In genomic region chr3:19765954-19766353, GRCh38 we compare ENCODE assay signal across 34 cellular contexts.
"Had no signal": no experiment of that assay in that cellular context is flagged by ENCODE, and none has a peak within 500 bp of the region (broad histone marks: within the 10 kb centered on the region; RNA-seq: fewer than 3 reads in every experiment).

No MANE protein-coding gene starts in this region.

- H3K36me3 Mint-ChIP-seq: activated CD4-positive, alpha-beta memory T cell treated with anti-CD3 and anti-CD28 coated beads for 36 hours; activated naive CD4-positive, alpha-beta T cell treated with anti-CD3 and anti-CD28 coated beads, Interleukin-2, amount 50 U/mL, for 72 hours; activated naive CD8-positive, alpha-beta T cell treated with anti-CD3 and anti-CD28 coated beads for 36 hours had no signal

- H3K27me3 ChIP-seq: adrenal gland, body of pancreas, brain microvascular endothelial cell, breast epithelium had no signal

- H3K27ac Mint-ChIP-seq: activated B cell treated with CpG ODN at 0.5 μM for 24 hours; activated CD4-positive, alpha-beta memory T cell treated with anti-CD3 and anti-CD28 coated beads for 36 hours; activated CD4-positive, alpha-beta T cell treated with anti-CD3 and anti-CD28 coated beads, Interleukin-2, amount 10 ng/mL, durations not matched to agents 24 days and 14 days; activated CD8-positive, alpha-beta T cell treated with anti-CD3 and anti-CD28 coated beads for 36 hours; activated naive CD4-positive, alpha-beta T cell treated with anti-CD3 and anti-CD28 coated beads for 36 hours; activated naive CD4-positive, alpha-beta T cell treated with anti-CD3 and anti-CD28 coated beads, Interleukin-2, amount 50 U/mL, for 72 hours; activated naive CD8-positive, alpha-beta T cell treated with anti-CD3 and anti-CD28 coated beads for 36 hours; activated T-cell treated with anti-CD3 and anti-CD28 coated beads, Interleukin-2, amount 50 U/mL, for 72 hours; activated T-helper 1 cell treated with anti-CD3 and anti-CD28 coated beads, Interleukin-12 subunit alpha, Interleukin-12 subunit beta, Interleukin-2, Interleukin-4 antibody, amounts not matched to agents 30 ng/mL and 10 ng/mL and 1 ng/mL, durations not matched to agents 14 hours and 24 hours and 36 hours; activated T-helper 17 cell treated with anti-CD3 and anti-CD28 coated beads, Interleukin-2, amount 50 U/mL, for 72 hours; T-helper 1 cell treated with Interleukin-12 subunit alpha and Interleukin-12 subunit beta and Interleukin-4 antibody, amounts not matched to agents 30 μg/mL and 1 μg/mL, for 36 hours; T-helper 2 cell treated with Interferon-gamma antibody and Interleukin-4, amounts not matched to agents 5 μg/mL and 100 μg/mL, for 36 hours had no signal

- H3K4me1 Mint-ChIP-seq: activated B cell treated with CpG ODN at 0.5 μM for 24 hours; activated CD4-positive, alpha-beta T cell treated with anti-CD3 and anti-CD28 coated beads, Interleukin-2, amount 10 ng/mL, durations not matched to agents 24 days and 14 days; activated naive CD8-positive, alpha-beta T cell treated with anti-CD3 and anti-CD28 coated beads for 36 hours; activated T-helper 17 cell treated with anti-CD3 and anti-CD28 coated beads, Interleukin-2, amount 50 U/mL, for 72 hours had no signal

- H3K27ac ChIP-seq: adrenal gland, body of pancreas, brain microvascular endothelial cell, breast epithelium, VCaP had no signal

- H3K4me3 Mint-ChIP-seq: activated B cell treated with CpG ODN at 0.5 μM for 24 hours; activated CD4-positive, alpha-beta memory T cell treated with anti-CD3 and anti-CD28 coated beads for 36 hours; activated CD4-positive, alpha-beta T cell treated with anti-CD3 and anti-CD28 coated beads, Interleukin-2, amount 10 ng/mL, durations not matched to agents 24 days and 14 days; activated CD8-positive, alpha-beta T cell treated with anti-CD3 and anti-CD28 coated beads for 36 hours; activated naive CD4-positive, alpha-beta T cell treated with anti-CD3 and anti-CD28 coated beads for 36 hours; activated naive CD8-positive, alpha-beta T cell treated with anti-CD3 and anti-CD28 coated beads for 36 hours; activated T-cell treated with anti-CD3 and anti-CD28 coated beads, Interleukin-2, amount 50 U/mL, for 4 hours; activated T-cell treated with anti-CD3 and anti-CD28 coated beads, Interleukin-2, amount 50 U/mL, for 72 hours; activated T-helper 1 cell treated with anti-CD3 and anti-CD28 coated beads, Interleukin-12 subunit alpha, Interleukin-12 subunit beta, Interleukin-2, Interleukin-4 antibody, amounts not matched to agents 30 ng/mL and 10 ng/mL and 1 ng/mL, durations not matched to agents 14 hours and 24 hours and 36 hours; activated T-helper 17 cell treated with anti-CD3 and anti-CD28 coated beads, Interleukin-2, amount 50 U/mL, for 72 hours; T-helper 1 cell treated with Interleukin-12 subunit alpha and Interleukin-12 subunit beta and Interleukin-4 antibody, amounts not matched to agents 30 μg/mL and 1 μg/mL, for 36 hours; T-helper 2 cell treated with Interferon-gamma antibody and Interleukin-4, amounts not matched to agents 5 μg/mL and 100 μg/mL, for 36 hours had no signal

- ATAC-seq: activated CD8-positive, alpha-beta T cell treated with anti-CD3 and anti-CD28 coated beads for 36 hours; activated naive CD4-positive, alpha-beta T cell treated with anti-CD3 and anti-CD28 coated beads, Interleukin-2, amount 50 U/mL, for 72 hours; activated T-cell treated with anti-CD3 and anti-CD28 coated beads, Interleukin-2, amount 50 U/mL, for 4 hours; activated T-cell treated with anti-CD3 and anti-CD28 coated beads, Interleukin-2, amount 50 U/mL, for 72 hours; activated T-helper 17 cell treated with anti-CD3 and anti-CD28 coated beads, Interleukin-2, amount 50 U/mL, for 72 hours; body of pancreas had no signal

- H3K36me3 ChIP-seq: adrenal gland, brain microvascular endothelial cell had no signal

- H3K4me3 ChIP-seq: adrenal gland, body of pancreas, breast epithelium had no signal

- H3K27me3 Mint-ChIP-seq: activated CD4-positive, alpha-beta memory T cell treated with anti-CD3 and anti-CD28 coated beads for 36 hours; activated CD4-positive, alpha-beta T cell treated with anti-CD3 and anti-CD28 coated beads, Interleukin-2, amount 10 ng/mL, durations not matched to agents 24 days and 14 days; activated CD8-positive, alpha-beta T cell treated with anti-CD3 and anti-CD28 coated beads for 36 hours; activated naive CD8-positive, alpha-beta T cell treated with anti-CD3 and anti-CD28 coated beads for 36 hours had no signal

- DNase-seq: activated B cell treated with CpG ODN at 0.5 μM for 24 hours; activated CD4-positive, alpha-beta memory T cell treated with anti-CD3 and anti-CD28 coated beads for 36 hours; activated CD4-positive, alpha-beta T cell treated with anti-CD3 and anti-CD28 coated beads for 4 hours; activated CD4-positive, alpha-beta T cell treated with anti-CD3 and anti-CD28 coated beads, Interleukin-2, amount 10 ng/mL, durations not matched to agents 24 days and 14 days; activated CD4-positive, alpha-beta T cell treated with anti-CD3 and anti-CD28 coated beads, Interleukin-2, amount 50 U/mL, for 1 hour; activated CD4-positive, alpha-beta T cell treated with anti-CD3 and anti-CD28 coated beads, Interleukin-2, amount 50 U/mL, for 4 hours; activated CD4-positive, CD25-positive, alpha-beta regulatory T cell treated with anti-CD3 and anti-CD28 coated beads, Interleukin-2, amount 50 U/mL, for 72 hours; activated CD8-positive, alpha-beta memory T cell treated with anti-CD3 and anti-CD28 coated beads, Interleukin-2, amount 50 U/mL, for 4 hours; activated CD8-positive, alpha-beta T cell treated with anti-CD3 and anti-CD28 coated beads for 36 hours; activated effector memory CD4-positive, alpha-beta T cell treated with anti-CD3 and anti-CD28 coated beads, Interleukin-2, amount 50 U/mL, for 16 hours; activated gamma-delta T cell treated with Interleukin-2 at 50 U/mL for 16 hours; activated naive CD4-positive, alpha-beta T cell; activated naive CD4-positive, alpha-beta T cell treated with anti-CD3 and anti-CD28 coated beads for 36 hours; activated naive CD4-positive, alpha-beta T cell treated with anti-CD3 and anti-CD28 coated beads, Interleukin-2, amount 50 U/mL, for 16 hours; activated naive CD8-positive, alpha-beta T cell treated with anti-CD3 and anti-CD28 coated beads for 36 hours; activated T-cell treated with anti-CD3 and anti-CD28 coated beads for 4 hours; activated T-cell treated with anti-CD3 and anti-CD28 coated beads, Interleukin-2, amount 50 U/mL, for 1 hour; activated T-cell treated with anti-CD3 and anti-CD28 coated beads, Interleukin-2, amount 50 U/mL, for 4 hours; activated T-cell treated with anti-CD3 and anti-CD28 coated beads, Interleukin-2, amount 50 U/mL, for 72 hours; adrenal gland; amniotic stem cell; aorta; body of pancreas; brain microvascular endothelial cell; central memory CD4-positive, alpha-beta T cell; T-helper 2 cell; T-helper 9 cell had no signal

- H3K4me1 ChIP-seq: adrenal gland, body of pancreas, breast epithelium had no signal

- H3K9me3 Mint-ChIP-seq: activated CD4-positive, alpha-beta memory T cell treated with anti-CD3 and anti-CD28 coated beads for 36 hours; activated CD4-positive, alpha-beta T cell treated with anti-CD3 and anti-CD28 coated beads, Interleukin-2, amount 10 ng/mL, durations not matched to agents 24 days and 14 days; activated CD8-positive, alpha-beta T cell treated with anti-CD3 and anti-CD28 coated beads for 36 hours; activated naive CD4-positive, alpha-beta T cell treated with anti-CD3 and anti-CD28 coated beads for 36 hours; activated naive CD4-positive, alpha-beta T cell treated with anti-CD3 and anti-CD28 coated beads, Interleukin-2, amount 50 U/mL, for 72 hours; activated naive CD8-positive, alpha-beta T cell treated with anti-CD3 and anti-CD28 coated beads for 36 hours; activated T-cell treated with anti-CD3 and anti-CD28 coated beads, Interleukin-2, amount 50 U/mL, for 4 hours; activated T-cell treated with anti-CD3 and anti-CD28 coated beads, Interleukin-2, amount 50 U/mL, for 72 hours; activated T-helper 1 cell treated with anti-CD3 and anti-CD28 coated beads, Interleukin-12 subunit alpha, Interleukin-12 subunit beta, Interleukin-2, Interleukin-4 antibody, amounts not matched to agents 30 ng/mL and 10 ng/mL and 1 ng/mL, durations not matched to agents 14 hours and 24 hours and 36 hours; activated T-helper 17 cell treated with anti-CD3 and anti-CD28 coated beads, Interleukin-2, amount 50 U/mL, for 72 hours; T-helper 1 cell treated with Interleukin-12 subunit alpha and Interleukin-12 subunit beta and Interleukin-4 antibody, amounts not matched to agents 30 μg/mL and 1 μg/mL, for 36 hours; T-helper 2 cell treated with Interferon-gamma antibody and Interleukin-4, amounts not matched to agents 5 μg/mL and 100 μg/mL, for 36 hours had no signal

- H3K9me3 ChIP-seq: body of pancreas, breast epithelium had no signal
